In genomic region chr9:128593039-128593438, GRCh38 we compare ENCODE assay signal across 18 cellular contexts.
"Had no signal": no experiment of that assay in that cellular context is flagged by ENCODE, and none has a peak within 500 bp of the region (broad histone marks: within the 10 kb centered on the region; RNA-seq: fewer than 3 reads in every experiment).

No MANE protein-coding gene starts in this region.

- H3K79me2 ChIP-seq: parathyroid adenoma had no signal

- H3K9ac ChIP-seq: neural progenitor cell, parathyroid adenoma had no signal

- H2AFZ ChIP-seq: neural progenitor cell, parathyroid adenoma had no signal

- H3K27me3 ChIP-seq: neural progenitor cell, stomach, thyroid gland had no signal

- H3K4me2 ChIP-seq: neural progenitor cell had no signal

- H3K4me3 ChIP-seq: lower lobe of right lung, neural progenitor cell, stomach, thyroid gland had no signal

- FAIRE-seq: endometrium, frontal cortex, keratinocyte had no signal

- DNase-seq: cortex of kidney; effector memory CD8-positive, alpha-beta T cell; left ventricle myocardium superior; lower lobe of right lung; stimulated activated CD4-positive, alpha-beta T cell treated with anti-CD3 and anti-CD28 coated beads, Interleukin-2, amount 100 ng/mL, for 24 hours; stimulated activated CD4-positive, alpha-beta T cell treated with anti-CD3 and anti-CD28 coated beads, Interleukin-4, amount 100 ng/mL, for 24 hours; stimulated activated naive CD4-positive, alpha-beta T cell treated with Interleukin-2 at 50 U/mL for 16 hours; stomach; thyroid gland; trophoblast cell had no signal

- H3K27ac ChIP-seq: lower lobe of right lung, neural progenitor cell, parathyroid adenoma, stomach, thyroid gland had no signal

- H3K9me3 ChIP-seq: lower lobe of right lung, stomach, thyroid gland had no signal

- H3K4me1 ChIP-seq: lower lobe of right lung, neural progenitor cell, parathyroid adenoma, stomach, thyroid gland had no signal

- ATAC-seq: effector memory CD8-positive, alpha-beta T cell; left ventricle myocardium superior; lower lobe of right lung; natural killer cell treated with Interleukin-12 subunit alpha and Interleukin-12 subunit beta and Interleukin-15 and Interleukin-18, amount 100 ng/mL, for 72 hours; sciatic nerve; stimulated activated effector memory CD8-positive, alpha-beta T cell treated with anti-CD3 and anti-CD28 coated beads, Interleukin-12 subunit alpha, Interleukin-12 subunit beta, amount 100 ng/mL, for 72 hours had no signal
